ENCODE assay signal across 1 cellular context in genomic region chr12:51686727-51687126, GRCh38.
TF ChIP-seq lines count a peak whose summit lies in the region.

No MANE protein-coding gene starts in this region.

TF ChIP-seq in GM23338, 12 proteins besides CTCF, POLR2A, EP300 and RAD21 (continued from another document):
- no peak for TF ChIP-seq REST (IDR thresholded peaks at IDR 0.05; ENCODE audit: unreplicated experiment)
- TF ChIP-seq ZNF114 (CRISPR knock-in tag; IDR thresholded peaks at IDR 0.05): no peak
- TF ChIP-seq POLR2AphosphoS5 (IDR thresholded peaks at IDR 0.05; ENCODE audit: low read depth): no peak
- TF ChIP-seq EZH2 (IDR thresholded peaks at IDR 0.05; ENCODE audit: low read depth, unreplicated experiment): no peak
- TF ChIP-seq EZH2phosphoT487 (IDR thresholded peaks at IDR 0.05; ENCODE audit: unreplicated experiment): no peak
TF ChIP-seq in GM23338: peak in this region for 0.
